ENCODE assay signal across 16 cellular contexts in the genomic region with DNA sequence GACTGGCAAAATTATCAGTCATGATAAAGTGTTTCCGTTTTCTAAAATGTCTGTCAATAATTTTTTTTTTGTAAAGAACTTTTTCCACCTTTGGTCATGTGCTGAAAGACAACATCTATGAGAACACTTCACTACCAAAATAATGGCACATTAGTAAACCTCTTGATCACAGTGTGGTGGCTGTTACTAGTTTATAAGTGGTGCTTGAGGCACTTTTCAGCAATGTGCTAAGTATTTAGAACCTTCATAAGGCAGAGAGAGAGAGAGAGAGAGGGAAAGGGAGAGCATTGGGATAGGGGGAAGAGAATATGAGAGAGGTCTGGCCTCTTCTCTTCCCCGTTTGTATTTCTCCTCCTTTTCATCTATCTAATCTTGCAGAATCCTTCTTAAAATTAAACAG. TPM values are rescaled to one million over a fixed set of nuclear protein-coding genes. Genes with fewer than 3 reads are reported as not detected.
"Had no signal": no experiment of that assay in that cellular context is flagged by ENCODE, and none has a peak within 500 bp of the region (broad histone marks: within the 10 kb centered on the region; RNA-seq: fewer than 3 reads in every experiment).

No MANE protein-coding gene starts in this region.

- DNase-seq: activated CD4-positive, alpha-beta memory T cell treated with anti-CD3 and anti-CD28 coated beads for 36 hours; activated gamma-delta T cell treated with Interleukin-2 at 50 U/mL for 16 hours; activated naive CD8-positive, alpha-beta T cell treated with anti-CD3 and anti-CD28 coated beads for 36 hours; activated T-cell treated with anti-CD3 and anti-CD28 coated beads, Interleukin-2, amount 50 U/mL, for 72 hours; cerebellar nuclear complex; dorsolateral prefrontal cortex; hippocampal formation; kidney glomerular epithelial cell; naive thymus-derived CD8-positive, alpha-beta T cell; thyroid gland had no signal

- H3K4me1 ChIP-seq: right atrium auricular region, thyroid gland, vagina had no signal

- H3K27ac ChIP-seq: right atrium auricular region, skin epidermis, thyroid gland, vagina, VCaP had no signal

- H3K4me3 ChIP-seq: dorsolateral prefrontal cortex, lung, right atrium auricular region, skin epidermis, thyroid gland, vagina had no signal

- H3K27me3 ChIP-seq: right atrium auricular region, thyroid gland, vagina had no signal

- H3K9me3 ChIP-seq: right atrium auricular region, thyroid gland, vagina had no signal

- ATAC-seq: activated T-cell treated with anti-CD3 and anti-CD28 coated beads, Interleukin-2, amount 50 U/mL, for 72 hours; naive thymus-derived CD8-positive, alpha-beta T cell had no signal

- H3K36me3 ChIP-seq: right atrium auricular region, thyroid gland, vagina had no signal

RNA-seq across cellular contexts. Expression of a gene that starts 1.1 kb away (rescaled TPM):
- total RNA-seq: activated CD4-positive, alpha-beta memory T cell treated with anti-CD3 and anti-CD28 coated beads for 36 hours; posterior vena cava; right atrium auricular region; thyroid gland had no signal
